Comparison of ENCODE assay signal across 21 cellular contexts in the genomic region with DNA sequence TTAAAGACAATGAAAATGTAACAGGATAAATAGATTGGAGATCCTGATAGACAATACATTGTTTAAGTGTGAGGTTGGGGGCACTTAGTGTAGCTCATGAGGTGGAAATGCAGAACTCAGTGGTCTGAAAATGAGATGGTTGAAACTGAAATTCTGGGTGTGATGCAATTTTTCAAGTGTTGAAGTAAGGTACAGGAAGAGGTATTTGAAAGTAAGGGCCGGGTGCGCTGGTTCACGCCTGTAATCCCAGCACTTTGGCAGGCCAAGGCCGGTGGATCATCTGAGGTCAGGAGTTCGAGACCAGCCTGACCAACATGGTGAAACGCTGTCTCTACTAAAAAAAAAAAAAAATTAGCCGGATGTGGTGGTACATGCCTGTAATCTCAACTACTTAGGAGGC.
"Had no signal": no experiment of that assay in that cellular context is flagged by ENCODE, and none has a peak within 500 bp of the region (broad histone marks: within the 10 kb centered on the region; RNA-seq: fewer than 3 reads in every experiment).

No MANE protein-coding gene starts in this region.

- H3K9me3 ChIP-seq: gastrocnemius medialis, thyroid gland, uterus had no signal

- FAIRE-seq: kidney had no signal

- H3K79me2 ChIP-seq: parathyroid adenoma had no signal

- H3K4me2 ChIP-seq: smooth muscle cell had no signal

- H3K4me3 ChIP-seq: cardiac muscle cell, gastrocnemius medialis, lung, smooth muscle cell, thyroid gland, uterus had no signal

- H2AFZ ChIP-seq: parathyroid adenoma had no signal

- ATAC-seq: esophagus mucosa; gastrocnemius medialis; left lobe of liver; sciatic nerve; stimulated activated effector memory CD8-positive, alpha-beta T cell treated with anti-CD3 and anti-CD28 coated beads, Interleukin-12 subunit alpha, Interleukin-12 subunit beta, amount 100 ng/mL, for 72 hours had no signal

- DNase-seq: activated CD4-positive, alpha-beta memory T cell treated with anti-CD3 and anti-CD28 coated beads for 36 hours; activated CD4-positive, alpha-beta T cell treated with anti-CD3 and anti-CD28 coated beads for 1 hour; activated naive CD4-positive, alpha-beta T cell; activated naive CD8-positive, alpha-beta T cell treated with anti-CD3 and anti-CD28 coated beads for 36 hours; amniotic stem cell; effector CD8-positive, alpha-beta T cell; gastrocnemius medialis; head of caudate nucleus; kidney; stimulated activated CD4-positive, alpha-beta T cell treated with anti-CD3 and anti-CD28 coated beads, Interleukin-4, amount 100 ng/mL, for 24 hours; thyroid gland; uterus; WERI-Rb-1 had no signal

- H3K36me3 ChIP-seq: cardiac muscle cell, gastrocnemius medialis, thyroid gland, uterus, WERI-Rb-1 had no signal

- H3K27me3 ChIP-seq: cardiac muscle cell, gastrocnemius medialis, thyroid gland, uterus had no signal

- H3K4me1 ChIP-seq: gastrocnemius medialis, parathyroid adenoma, thyroid gland, uterus had no signal

- H3K9ac ChIP-seq: parathyroid adenoma had no signal

- H3K27ac ChIP-seq: cardiac muscle cell, gastrocnemius medialis, parathyroid adenoma, thyroid gland, uterus, WERI-Rb-1 had no signal
